Comparison of ENCODE assay signal across 8 cellular contexts in the genomic region with DNA sequence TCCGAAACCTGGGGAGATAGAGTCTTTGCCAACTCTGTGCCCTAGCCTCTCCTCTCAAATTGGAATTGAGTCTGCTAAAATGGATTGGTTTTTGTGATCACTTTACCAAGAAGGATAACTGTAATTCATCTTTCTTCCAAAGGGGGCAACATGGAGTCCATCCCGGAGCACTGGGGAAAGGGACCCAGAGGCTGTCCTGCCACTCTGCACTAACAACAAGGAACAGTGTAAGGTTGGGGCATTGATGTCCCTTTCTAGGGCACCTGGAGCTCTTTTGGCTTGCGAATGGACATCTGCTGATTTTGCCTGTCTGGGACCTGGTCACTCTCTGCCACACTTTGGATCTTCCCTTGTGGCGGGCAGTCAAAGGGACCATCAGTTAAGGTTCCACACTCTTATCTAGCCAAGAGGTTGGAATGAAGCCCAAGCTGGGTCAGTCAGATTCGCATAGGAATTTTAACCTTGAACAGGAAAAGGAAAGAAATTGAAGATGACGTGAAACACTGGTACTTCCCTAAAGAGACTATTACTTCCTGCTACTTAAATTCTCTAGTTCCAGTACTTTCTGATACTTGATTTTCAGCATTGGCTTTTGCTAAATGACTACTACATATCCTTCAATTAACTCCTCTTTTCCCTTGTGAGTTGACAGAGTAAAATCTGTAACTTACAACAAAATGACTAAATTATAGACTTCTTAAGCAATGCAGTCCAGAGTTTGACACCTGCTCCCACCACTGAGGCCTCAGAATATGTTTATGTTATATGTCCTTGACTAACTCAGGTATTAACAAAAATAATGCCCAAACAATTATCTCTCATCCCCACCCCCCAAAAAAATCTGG.
A peak's percentile ranks its signal among the peaks of the same experiment; 100 is the strongest.
DNase-seq lines count a peak whose midpoint lies in the region; ATAC-seq and TF ChIP-seq lines count a peak whose summit lies in the region.

No MANE protein-coding gene starts in this region.

- TF ChIP-seq CTCF in CD8-positive, alpha-beta T cell (IDR thresholded peaks at IDR 0.05) = no peak

- H3K27me3 ChIP-seq in CD8-positive, alpha-beta T cell (ENCODE audit: insufficient read depth, low read length) = no peaks in the 10 kb centered on the region

- H3K4me1 ChIP-seq in CD8-positive, alpha-beta T cell (ENCODE audit: insufficient read depth, low read length) = peaks cover 12% of the 10 kb centered on the region

- no peak overlapping the region for H3K27ac Mint-ChIP-seq in CD8-positive, alpha-beta T cell

- intact Hi-C loops in left ventricle myocardium superior (cut with micrococcal nuclease) = no loop called here
- intact Hi-C loops in CD8-positive, alpha-beta T cell (cut with DNase I, micrococcal nuclease) = no loop called here

- DNase-seq in ACHN (peak; percentile 44), RPMI8226 (peak; percentile 41), left ventricle myocardium superior (no peak), amygdala (lab: John Stamatoyannopoulos, UW) (no peak), NK-92 (lab: John Stamatoyannopoulos, UW; ENCODE audit: unreplicated experiment) (no peak)
- DNase-seq in CD8-positive, alpha-beta T cell = no peak
- DNase-seq in NK-92 treated with Interleukin-12 subunit alpha and Interleukin-12 subunit beta, amount 100 ng/mL, for 24 hours (lab: John Stamatoyannopoulos, UW) = no peak

- H3K27ac ChIP-seq in CD8-positive, alpha-beta T cell (ENCODE audit: low read depth, low read length) = no peak overlapping the region

- no peak overlapping the region for H3K4me3 Mint-ChIP-seq in CD8-positive, alpha-beta T cell

- H3K9me3 ChIP-seq in CD8-positive, alpha-beta T cell (ENCODE audit: low read length) = no peaks in the 10 kb centered on the region

- no peaks in the 10 kb centered on the region for H3K9me3 Mint-ChIP-seq in CD8-positive, alpha-beta T cell

- H3K4me1 Mint-ChIP-seq in CD8-positive, alpha-beta T cell (ENCODE audit: low read depth) = peaks cover 37% of the 10 kb centered on the region

- CTCF ChIA-PET in CD8-positive, alpha-beta T cell (lab: Charles Lee) = no interaction called here

- H3K36me3 ChIP-seq in CD8-positive, alpha-beta T cell (ENCODE audit: insufficient read depth, low read length) = no peaks in the 10 kb centered on the region

- in situ Hi-C loops in ACHN (cut with HindIII; ENCODE audit: low pct_ligation_motif_present, low pct_unique_long_range_greater_than_20kb, low sequenced_read_pairs) = no loop called here

- no peaks in the 10 kb centered on the region for H3K36me3 Mint-ChIP-seq in CD8-positive, alpha-beta T cell

- no peak overlapping the region for H3K4me3 ChIP-seq in CD8-positive, alpha-beta T cell (ENCODE audit: low read depth, low read length)

- POLR2A ChIA-PET in CD8-positive, alpha-beta T cell (lab: Charles Lee) = interaction anchor here (0.6 to 0.7 kb wide), 2 partner anchors 8 to 244 kb away, joined by 3 read pairs; no protein-coding TSS in a partner anchor

- peaks cover 3% of the 10 kb centered on the region for H3K27me3 Mint-ChIP-seq in CD8-positive, alpha-beta T cell (ENCODE audit: low read depth)

- ATAC-seq in GM18867 (IDR thresholded peaks at IDR 0.05; ENCODE audit: unreplicated experiment) = peak; percentile 54
- ATAC-seq in left ventricle myocardium superior = peak; percentile 25
- ATAC-seq in CD8-positive, alpha-beta T cell = no peak

Comparison
In these comparisons a context has a peak if more than half of its experiments do, and no peak if none do; other contexts are left out.
1. DNase-seq: peak in ACHN (single experiment) and RPMI8226 (single experiment); none in left ventricle myocardium superior (single experiment), CD8-positive, alpha-beta T cell (0 of 7), amygdala (0 of 56), NK-92 treated with Interleukin-12 subunit alpha and Interleukin-12 subunit beta, amount 100 ng/mL, for 24 hours (single experiment) and NK-92 (single experiment).